In genomic region chr12:132414634-132415340, GRCh38 we compare ENCODE assay signal across 8 cellular contexts.
A peak's percentile ranks its signal among the peaks of the same experiment; 100 is the strongest.
DNase-seq lines count a peak whose midpoint lies in the region; ATAC-seq and TF ChIP-seq lines count a peak whose summit lies in the region.

No MANE protein-coding gene starts in this region.

- H3K27me3 ChIP-seq in SU-DHL-6 (ENCODE audit: low read length), result no peaks in the 10 kb centered on the region
- H3K27me3 ChIP-seq in heart left ventricle, result peaks cover 5 to 63% (median 31%) of the 10 kb centered on the region in 9 donors

- H4K20me1 ChIP-seq in SU-DHL-6 (ENCODE audit: low read depth, low read length), result no peaks in the 10 kb centered on the region

- in situ Hi-C loops in G401 (cut with HindIII; ENCODE audit: low sequenced_read_pairs), result no loop called here

- ATAC-seq in heart left ventricle (peak; percentile 90 to 97 (median 94)), GM18861 (IDR thresholded peaks at IDR 0.05; ENCODE audit: unreplicated experiment) (no peak)

- H3K4me3 ChIP-seq in SU-DHL-6 (ENCODE audit: insufficient read depth, low read length, poor library complexity, severe bottlenecking) (no peak overlapping the region), heart left ventricle (no peak overlapping the region)

- no peak overlapping the region for H3K9ac ChIP-seq in SU-DHL-6 (ENCODE audit: low read length)

- H3K9me2 ChIP-seq in SU-DHL-6 (replicated peaks; ENCODE audit: insufficient read depth, low read length), result no peaks in the 10 kb centered on the region

- no peak for TF ChIP-seq POLR2A in heart left ventricle (IDR thresholded peaks at IDR 0.05)

- TF ChIP-seq CTCF in SU-DHL-6 (IDR thresholded peaks at IDR 0.05; ENCODE audit: insufficient read depth, low read length, poor library complexity, severe bottlenecking) (peak; percentile 65), heart left ventricle (IDR thresholded peaks at IDR 0.05) (peak; percentile 89 to 97 (median 94))

- intact Hi-C loops in heart left ventricle (cut with DNase I), result loop anchor here (1.0 to 10.0 kb wide), 10 partner anchors 108 to 262 kb away; no protein-coding TSS in a partner anchor

- H3K9me3 ChIP-seq in SU-DHL-6 (ENCODE audit: insufficient read depth, low read length) (no peaks in the 10 kb centered on the region), heart left ventricle (no peaks in the 10 kb centered on the region)

- no peak overlapping the region for H3K4me2 ChIP-seq in SU-DHL-6 (ENCODE audit: low read depth, low read length, poor library complexity, severe bottlenecking)

- 13 to 35% (median 19%) methylated on average over 15 to 30 of the region's 30 CpGs for WGBS in heart left ventricle, 4 donors

- DNase-seq in G401 (ENCODE audit: low spot score), result peak; percentile 88
- peak; percentile 62 for DNase-seq in HCEC 1CT
- DNase-seq in NCI-H1048 (lab: John Stamatoyannopoulos, UW), result peak; percentile 35
- DNase-seq in activated naive CD8-positive, alpha-beta T cell treated with anti-CD3 and anti-CD28 coated beads, Interleukin-2, amount 50 U/mL, for 16 hours (ENCODE audit: low read depth, low spot score), result peak; percentile 50
- DNase-seq in heart left ventricle, result peak; percentile 79 to 88 (median 83)
- DNase-seq in retina, result peak; percentile 90

- no peaks in the 10 kb centered on the region for H3F3A ChIP-seq in SU-DHL-6 (ENCODE audit: insufficient read depth)

- no peaks in the 10 kb centered on the region for H3K79me2 ChIP-seq in SU-DHL-6 (ENCODE audit: insufficient read depth, low read length)

- no peak overlapping the region for H2AFZ ChIP-seq in SU-DHL-6 (ENCODE audit: low read depth, low read length, severe bottlenecking)

- H3K4me1 ChIP-seq in heart left ventricle, result peaks cover 0 to 9% (median 6%) of the 10 kb centered on the region in 12 donors

- H3K27ac ChIP-seq in SU-DHL-6 (ENCODE audit: low read depth, low read length) (no peak overlapping the region), heart left ventricle (no peak overlapping the region)

- H3K36me3 ChIP-seq in SU-DHL-6 (ENCODE audit: low read length), result no peaks in the 10 kb centered on the region
- no peaks in the 10 kb centered on the region for H3K36me3 ChIP-seq in heart left ventricle

Comparison
In these comparisons a context has a peak if more than half of its experiments do, and no peak if none do; other contexts are left out.
1. DNase-seq: peak in every context shown above with its lines; median percentile 90 in retina; 88 in G401; 83 in heart left ventricle; 62 in HCEC 1CT; 50 in activated naive CD8-positive, alpha-beta T cell treated with anti-CD3 and anti-CD28 coated beads, Interleukin-2, amount 50 U/mL, for 16 hours; 35 in NCI-H1048.